1 cellular context compared by ENCODE assay signal in the genomic region with DNA sequence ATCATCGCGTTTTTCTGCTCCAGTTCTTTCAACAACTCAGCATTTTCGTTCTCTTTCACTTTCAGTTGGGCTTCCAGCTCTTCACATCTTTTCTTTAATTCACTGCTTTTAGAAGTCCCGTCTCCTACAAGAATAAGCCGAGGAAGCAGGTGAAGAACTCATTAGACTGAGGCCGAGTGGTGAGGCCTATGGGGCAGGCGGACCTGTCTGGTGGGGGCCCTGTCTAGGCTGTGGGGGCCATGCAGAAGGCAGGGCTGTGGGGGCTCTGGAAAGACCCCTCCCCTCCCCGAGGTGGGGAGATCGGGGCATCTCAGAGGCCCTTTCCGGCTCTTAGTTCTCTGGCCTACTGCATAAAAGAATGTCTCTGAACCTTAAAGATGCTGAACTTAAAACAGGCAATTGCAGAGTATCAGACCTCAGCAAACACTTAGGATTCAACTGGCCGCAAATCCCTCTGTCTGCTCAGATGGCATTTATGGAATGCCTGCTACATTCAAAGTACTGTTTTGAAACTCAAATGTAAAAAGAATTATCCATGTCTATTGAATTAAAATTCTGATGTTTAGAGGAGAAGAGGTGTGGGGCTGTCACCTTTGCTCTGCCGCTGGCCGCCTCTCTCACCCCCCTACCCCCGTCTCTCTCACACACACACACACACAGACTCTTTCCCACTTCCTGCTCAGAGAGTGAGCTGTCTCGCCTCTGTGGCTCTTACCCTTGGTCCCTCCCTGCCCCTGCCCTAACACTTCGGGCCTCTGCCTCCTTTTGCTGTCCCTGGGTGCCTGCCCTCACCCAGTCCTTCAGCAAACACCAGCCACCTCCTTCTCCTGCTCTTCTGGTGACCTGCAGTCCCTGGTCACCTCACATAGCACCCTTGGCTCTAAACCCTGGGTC.
TF ChIP-seq lines count a peak whose summit lies in the region.

No MANE protein-coding gene starts in this region.

TF ChIP-seq in IMR-90, 13 proteins besides CTCF, POLR2A, EP300 and RAD21 (continued from another document):
- no peak for TF ChIP-seq RFX5 (IDR thresholded peaks at IDR 0.05; ENCODE audit: low read depth, low read length)
- no peak for TF ChIP-seq NFE2L2 (IDR thresholded peaks at IDR 0.05; ENCODE audit: low read depth, low read length)
- no peak for TF ChIP-seq BHLHE40 (IDR thresholded peaks at IDR 0.05; ENCODE audit: low read depth, low read length)
- TF ChIP-seq, protein P1, sequence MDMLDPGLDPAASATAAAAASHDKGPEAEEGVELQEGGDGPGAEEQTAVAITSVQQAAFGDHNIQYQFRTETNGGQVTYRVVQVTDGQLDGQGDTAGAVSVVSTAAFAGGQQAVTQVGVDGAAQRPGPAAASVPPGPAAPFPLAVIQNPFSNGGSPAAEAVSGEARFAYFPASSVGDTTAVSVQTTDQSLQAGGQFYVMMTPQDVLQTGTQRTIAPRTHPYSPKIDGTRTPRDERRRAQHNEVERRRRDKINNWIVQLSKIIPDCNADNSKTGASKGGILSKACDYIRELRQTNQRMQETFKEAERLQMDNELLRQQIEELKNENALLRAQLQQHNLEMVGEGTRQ (IDR thresholded peaks at IDR 0.05; ENCODE audit: low read depth, low read length), result no peak
- no peak for TF ChIP-seq MXI1 (IDR thresholded peaks at IDR 0.05; ENCODE audit: borderline replicate concordance, low read depth, low read length)
- TF ChIP-seq MAFK (IDR thresholded peaks at IDR 0.05; ENCODE audit: low read depth, low read length), result no peak
